ENCODE assay signal across 12 cellular contexts in genomic region chr13:21997726-21998125, GRCh38.
A peak's percentile ranks its signal among the peaks of the same experiment; 100 is the strongest.
DNase-seq lines count a peak whose midpoint lies in the region; TF ChIP-seq lines count a peak whose summit lies in the region.
"Had no signal": no experiment of that assay in that cellular context is flagged by ENCODE, and none has a peak within 500 bp of the region (broad histone marks: within the 10 kb centered on the region; RNA-seq: fewer than 3 reads in every experiment).

No MANE protein-coding gene starts in this region.

- H3K27ac ChIP-seq in A673 (ENCODE audit: low read depth, low read length, poor library complexity, severe bottlenecking) (no peak overlapping the region), BLaER1 (no peak overlapping the region)
- H3K27ac ChIP-seq: RWPE1, SJCRH30 had no signal

- H3K9me3 ChIP-seq in A673 (ENCODE audit: low read depth, low read length, poor library complexity, severe bottlenecking) (no peaks in the 10 kb centered on the region), BLaER1 (no peaks in the 10 kb centered on the region), Loucy (ENCODE audit: insufficient read depth, low read depth, low read length) (no peaks in the 10 kb centered on the region)
- H3K9me3 ChIP-seq: SJCRH30 had no signal

- no peaks in the 10 kb centered on the region for H3K79me2 ChIP-seq in Loucy (ENCODE audit: insufficient read depth, low read length)

- H3K27me3 Mint-ChIP-seq in activated CD4-positive, alpha-beta T cell treated with anti-CD3 and anti-CD28 coated beads, Interleukin-2, amount 10 ng/mL, durations not matched to agents 7 days and 5 days: no peaks in the 10 kb centered on the region

- H2AFZ ChIP-seq in Loucy (ENCODE audit: low read length): no peak overlapping the region

- H3K36me3 ChIP-seq in A673 (ENCODE audit: insufficient read depth, low read length, poor library complexity, severe bottlenecking): no peaks in the 10 kb centered on the region
- no peaks in the 10 kb centered on the region for H3K36me3 ChIP-seq in BLaER1
- no peaks in the 10 kb centered on the region for H3K36me3 ChIP-seq in Loucy (ENCODE audit: insufficient read depth, low read length)
- H3K36me3 ChIP-seq: SJCRH30 had no signal

- H3K9ac ChIP-seq in BLaER1 (no peak overlapping the region), Loucy (ENCODE audit: low read depth, low read length, poor library complexity, severe bottlenecking) (no peak overlapping the region)

- no TSS peak for BruUV-seq in A673 (replicated peaks; lab: Mats Ljungman, UMichigan)

- no peaks in the 10 kb centered on the region for H4K20me1 ChIP-seq in BLaER1
- no peaks in the 10 kb centered on the region for H4K20me1 ChIP-seq in Loucy (ENCODE audit: insufficient read depth, low read length, poor library complexity, severe bottlenecking)

- H3K4me1 ChIP-seq in A673 (ENCODE audit: insufficient read depth, low read length, poor library complexity, severe bottlenecking) (no peaks in the 10 kb centered on the region), BLaER1 (peaks cover 25% of the 10 kb centered on the region), Loucy (ENCODE audit: insufficient read depth, low read length, poor library complexity, severe bottlenecking) (peaks cover 33% of the 10 kb centered on the region)
- H3K4me1 ChIP-seq: SJCRH30 had no signal

- no peak overlapping the region for H3K27ac Mint-ChIP-seq in activated CD4-positive, alpha-beta T cell treated with anti-CD3 and anti-CD28 coated beads, Interleukin-2, amount 10 ng/mL, durations not matched to agents 7 days and 5 days

- DNase-seq in A673 (ENCODE audit: low spot score) (peak; percentile 3), NCI-H345 treated with DMSO at 0.1 percent for 48 hours (lab: John Stamatoyannopoulos, UW; ENCODE audit: unreplicated experiment) (peak; percentile 74), dermis blood vessel endothelial cell (no peak), medulla oblongata (ENCODE audit: extremely low spot score) (no peak)
- DNase-seq in activated CD4-positive, alpha-beta T cell treated with anti-CD3 and anti-CD28 coated beads, Interleukin-2, amount 10 ng/mL, durations not matched to agents 7 days and 5 days: no peak
- DNase-seq: HCEC 1CT, IMR-90, NCI-H1930 had no signal

- TF ChIP-seq CTCF in A673 (conservative IDR thresholded peaks at IDR 0.05; ENCODE audit: low read depth, low read length) (no peak), Loucy (conservative IDR thresholded peaks at IDR 0.05; ENCODE audit: low read length) (no peak)

- H3K9me2 ChIP-seq in Loucy (replicated peaks; ENCODE audit: low read depth, low read length): no peaks in the 10 kb centered on the region

- CTCF ChIA-PET in A673 (lab: Charles Lee): no interaction called here
- CTCF ChIA-PET in activated CD4-positive, alpha-beta T cell treated with anti-CD3 and anti-CD28 coated beads, Interleukin-2, amount 10 ng/mL, durations not matched to agents 7 days and 5 days (lab: Charles Lee): no interaction called here

- POLR2A ChIA-PET in A673 (lab: Charles Lee; ENCODE audit: low non-redundant PET): no interaction called here
- POLR2A ChIA-PET in activated CD4-positive, alpha-beta T cell treated with anti-CD3 and anti-CD28 coated beads, Interleukin-2, amount 10 ng/mL, durations not matched to agents 7 days and 5 days (lab: Charles Lee): no interaction called here

- no peaks in the 10 kb centered on the region for H3K9me3 Mint-ChIP-seq in activated CD4-positive, alpha-beta T cell treated with anti-CD3 and anti-CD28 coated beads, Interleukin-2, amount 10 ng/mL, durations not matched to agents 7 days and 5 days

- H3K4me3 ChIP-seq in A673 (ENCODE audit: low read depth, low read length, poor library complexity, severe bottlenecking) (no peak overlapping the region), BLaER1 (no peak overlapping the region), Loucy (ENCODE audit: low read length, poor library complexity, severe bottlenecking) (peak overlapping the region; percentile 39)
- H3K4me3 ChIP-seq: SJCRH30 had no signal

- H3F3A ChIP-seq in Loucy (ENCODE audit: low read depth): no peaks in the 10 kb centered on the region

- H3K4me3 Mint-ChIP-seq in activated CD4-positive, alpha-beta T cell treated with anti-CD3 and anti-CD28 coated beads, Interleukin-2, amount 10 ng/mL, durations not matched to agents 7 days and 5 days: no peak overlapping the region

- intact Hi-C loops in A673 (cut with micrococcal nuclease; ENCODE audit: unreplicated experiment): no loop called here

- H3K27me3 ChIP-seq in A673 (replicated peaks; ENCODE audit: insufficient read depth, low read depth, low read length, poor library complexity) (no peaks in the 10 kb centered on the region), BLaER1 (no peaks in the 10 kb centered on the region), Loucy (ENCODE audit: insufficient read depth, low read length, poor library complexity, severe bottlenecking) (no peaks in the 10 kb centered on the region)

- peak overlapping the region; percentile 52; the same call in 1 of the 2 replicates for H3K4me2 ChIP-seq in BLaER1
- peak overlapping the region; percentile 63 for H3K4me2 ChIP-seq in Loucy (ENCODE audit: low read depth, low read length, poor library complexity, severe bottlenecking)

- no peaks in the 10 kb centered on the region for H3K4me1 Mint-ChIP-seq in activated CD4-positive, alpha-beta T cell treated with anti-CD3 and anti-CD28 coated beads, Interleukin-2, amount 10 ng/mL, durations not matched to agents 7 days and 5 days

- no peaks in the 10 kb centered on the region for H3K36me3 Mint-ChIP-seq in activated CD4-positive, alpha-beta T cell treated with anti-CD3 and anti-CD28 coated beads, Interleukin-2, amount 10 ng/mL, durations not matched to agents 7 days and 5 days (ENCODE audit: low read depth)

Comparison
In these comparisons a context has a peak if more than half of its experiments do, and no peak if none do; other contexts are left out.
1. DNase-seq: peak in A673 (single experiment) and NCI-H345 treated with DMSO at 0.1 percent for 48 hours (single experiment); none in dermis blood vessel endothelial cell (single experiment), medulla oblongata (single experiment) and activated CD4-positive, alpha-beta T cell treated with anti-CD3 and anti-CD28 coated beads, Interleukin-2, amount 10 ng/mL, durations not matched to agents 7 days and 5 days (single experiment).